ENCODE assay signal across 8 cellular contexts in the genomic region with DNA sequence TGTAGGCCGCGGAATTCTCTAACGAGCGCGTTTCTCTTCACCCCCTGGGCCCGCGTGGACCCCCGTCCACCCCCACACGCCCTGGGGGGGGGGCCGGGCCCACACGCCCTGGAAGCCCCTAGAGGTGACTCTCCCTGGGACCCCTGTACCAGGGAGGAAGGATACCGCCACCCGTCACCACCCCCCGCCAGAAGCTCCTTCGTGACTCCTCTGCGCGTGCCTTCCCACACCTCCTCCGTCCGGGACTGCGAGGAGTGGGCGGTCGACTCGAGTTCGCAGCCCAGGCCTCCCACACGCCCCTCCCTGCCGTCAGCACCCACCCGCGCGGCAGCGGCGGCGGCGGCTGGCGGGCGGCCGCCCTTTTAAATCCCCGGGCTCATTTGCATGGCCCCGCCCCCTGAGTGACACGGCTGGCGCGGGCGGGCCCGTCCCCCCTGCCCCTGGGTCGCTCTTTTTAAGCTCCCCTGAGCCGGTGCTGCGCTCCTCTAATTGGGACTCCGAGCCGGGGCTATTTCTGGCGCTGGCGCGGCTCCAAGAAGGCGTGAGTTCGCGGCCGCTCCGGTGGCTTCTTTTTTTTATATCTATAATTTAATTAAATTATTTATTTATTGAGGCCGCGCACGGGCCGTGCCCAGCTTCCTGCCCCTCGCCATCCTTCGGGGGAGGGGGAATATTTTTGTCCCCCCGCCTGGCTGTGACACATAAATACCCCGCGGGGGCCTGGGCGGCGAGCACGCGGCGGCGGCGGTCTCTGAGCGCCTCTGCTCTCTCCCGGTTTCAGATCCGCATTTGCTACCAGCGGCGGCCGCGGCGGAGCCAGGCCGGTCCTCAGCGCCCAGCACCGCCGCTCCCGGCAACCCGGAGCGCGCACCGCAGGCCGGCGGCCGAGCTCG. TPM values are rescaled to one million over a fixed set of nuclear protein-coding genes. Genes with fewer than 3 reads are reported as not detected.
A peak's percentile ranks its signal among the peaks of the same experiment; 100 is the strongest.
DNase-seq lines count a peak whose midpoint lies in the region; ATAC-seq and TF ChIP-seq lines count a peak whose summit lies in the region.

A gene with protein sequence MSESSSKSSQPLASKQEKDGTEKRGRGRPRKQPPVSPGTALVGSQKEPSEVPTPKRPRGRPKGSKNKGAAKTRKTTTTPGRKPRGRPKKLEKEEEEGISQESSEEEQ (plus strand): TSS at position 451 of the 893 bp plus-strand sequence. CDS start 3,908 bp downstream, outside the sequence.

- H4K20me1 ChIP-seq in osteoblast (ENCODE audit: insufficient read depth, low read length) = peaks cover 6% of the 10 kb centered on the region

- no peaks in the 10 kb centered on the region for H3K9me3 ChIP-seq in osteoblast (ENCODE audit: low read depth, low read length)
- no peaks in the 10 kb centered on the region for H3K9me3 ChIP-seq in testis

- intact Hi-C loops in testis (cut with DNase I; ENCODE audit: low total_unique reads) = no loop called here

- POLR2A ChIA-PET in HEK293T (lab: Yijun Ruan, JAX) = interaction anchor here (0.5 to 2.2 kb wide), 10 partner anchors 9 to 178 kb away, joined by 3 to 21 read pairs (median 3); a partner anchor contains a TSS

- TF ChIP-seq POLR2A in NB4 (IDR thresholded peaks at IDR 0.05; ENCODE audit: extremely low read depth, insufficient read length) = peak; percentile 66
- peak; percentile 78 for TF ChIP-seq POLR2A in testis (IDR thresholded peaks at IDR 0.05)

- no peaks in the 10 kb centered on the region for H3K27me3 ChIP-seq in osteoblast (ENCODE audit: insufficient read depth, low read length)
- no peaks in the 10 kb centered on the region for H3K27me3 ChIP-seq in testis

- H3K27ac ChIP-seq in osteoblast (ENCODE audit: low read depth, low read length) = peak within 1 kb of the TSS; percentile 48
- peak within 1 kb of the TSS; percentile 77 to 85 for H3K27ac ChIP-seq in testis

- H3K4me1 ChIP-seq in osteoblast (ENCODE audit: insufficient read depth, low read length) (peaks cover 28% of the 10 kb centered on the region), testis (no peaks in the 10 kb centered on the region)

- CTCF ChIA-PET in HEK293T (lab: Yijun Ruan, JAX) = interaction anchor here (1.3 to 1.7 kb wide), 2 partner anchors 13 to 41 kb away, joined by 3 to 4 read pairs; a partner anchor contains a TSS

- H3K79me2 ChIP-seq in osteoblast (ENCODE audit: insufficient read depth, low read length) = peaks cover 37% of the 10 kb centered on the region

- peak within 1 kb of the TSS; percentile 56 for H2AFZ ChIP-seq in osteoblast (ENCODE audit: low read length)

- H3K4me3 ChIP-seq in NB4 (ENCODE audit: low read depth, low read length) = peak within 1 kb of the TSS; percentile 72
- H3K4me3 ChIP-seq in osteoblast (ENCODE audit: insufficient read depth, low read length) = peak within 1 kb of the TSS; percentile 85
- H3K4me3 ChIP-seq in testis = peak within 1 kb of the TSS; percentile 59 to 65

- no peak for TF ChIP-seq CTCF in NB4 (IDR thresholded peaks at IDR 0.05; ENCODE audit: low read depth, low read length)
- TF ChIP-seq CTCF in osteoblast (IDR thresholded peaks at IDR 0.05; ENCODE audit: extremely low read depth, low read depth, low read length) = no peak
- no peak for TF ChIP-seq CTCF in testis (IDR thresholded peaks at IDR 0.05)

- 3 to 5% methylated on average over 32 to 66 of the region's 93 CpGs for WGBS in testis, 2 donors

- ATAC-seq in SK-N-SH treated with all-trans-retinoic acid at 6 μM for 48 hours = peak; percentile 87

- DNase-seq in GDM1 (lab: John Stamatoyannopoulos, UW) (peak; percentile 82), HEK293T (ENCODE audit: extremely low spot score) (peak; percentile 92), NB4 (ENCODE audit: low read depth) (peak; percentile 96), glomerular endothelial cell (ENCODE audit: extremely low read depth, low read depth, low spot score) (no peak), osteoblast (ENCODE audit: insufficient read length, low spot score, missing footprints) (peak; percentile 100), testis (peak; percentile 88)
- peak; percentile 92 for DNase-seq in activated naive CD4-positive, alpha-beta T cell treated with anti-CD3 and anti-CD28 coated beads, Interleukin-2, amount 50 U/mL, for 16 hours

- H3K36me3 ChIP-seq in osteoblast (ENCODE audit: insufficient read depth, low read length) (peaks cover 16% of the 10 kb centered on the region), testis (ENCODE audit: low read depth, missing control alignments) (no peaks in the 10 kb centered on the region)

- peak within 1 kb of the TSS; percentile 82 for H3K4me2 ChIP-seq in osteoblast (ENCODE audit: insufficient read depth, low read length)

TF ChIP-seq in HEK293T, 16 proteins besides CTCF, POLR2A, EP300 and RAD21:
- no peak for TF ChIP-seq FOXA1 (IDR thresholded peaks at IDR 0.05)
- TF ChIP-seq, protein P1, sequence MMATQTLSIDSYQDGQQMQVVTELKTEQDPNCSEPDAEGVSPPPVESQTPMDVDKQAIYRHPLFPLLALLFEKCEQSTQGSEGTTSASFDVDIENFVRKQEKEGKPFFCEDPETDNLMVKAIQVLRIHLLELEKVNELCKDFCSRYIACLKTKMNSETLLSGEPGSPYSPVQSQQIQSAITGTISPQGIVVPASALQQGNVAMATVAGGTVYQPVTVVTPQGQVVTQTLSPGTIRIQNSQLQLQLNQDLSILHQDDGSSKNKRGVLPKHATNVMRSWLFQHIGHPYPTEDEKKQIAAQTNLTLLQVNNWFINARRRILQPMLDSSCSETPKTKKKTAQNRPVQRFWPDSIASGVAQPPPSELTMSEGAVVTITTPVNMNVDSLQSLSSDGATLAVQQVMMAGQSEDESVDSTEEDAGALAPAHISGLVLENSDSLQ (IDR thresholded peaks at IDR 0.05) = peak; percentile 94
TF ChIP-seq in HEK293T: peak in this region for 1.

TF ChIP-seq in SK-N-SH treated with all-trans-retinoic acid at 6 μM for 48 hours, 23 proteins besides CTCF, POLR2A, EP300 and RAD21:
- TF ChIP-seq ESRRG (CRISPR knock-in tag; IDR thresholded peaks at IDR 0.05) = no peak
- TF ChIP-seq, protein P2, sequence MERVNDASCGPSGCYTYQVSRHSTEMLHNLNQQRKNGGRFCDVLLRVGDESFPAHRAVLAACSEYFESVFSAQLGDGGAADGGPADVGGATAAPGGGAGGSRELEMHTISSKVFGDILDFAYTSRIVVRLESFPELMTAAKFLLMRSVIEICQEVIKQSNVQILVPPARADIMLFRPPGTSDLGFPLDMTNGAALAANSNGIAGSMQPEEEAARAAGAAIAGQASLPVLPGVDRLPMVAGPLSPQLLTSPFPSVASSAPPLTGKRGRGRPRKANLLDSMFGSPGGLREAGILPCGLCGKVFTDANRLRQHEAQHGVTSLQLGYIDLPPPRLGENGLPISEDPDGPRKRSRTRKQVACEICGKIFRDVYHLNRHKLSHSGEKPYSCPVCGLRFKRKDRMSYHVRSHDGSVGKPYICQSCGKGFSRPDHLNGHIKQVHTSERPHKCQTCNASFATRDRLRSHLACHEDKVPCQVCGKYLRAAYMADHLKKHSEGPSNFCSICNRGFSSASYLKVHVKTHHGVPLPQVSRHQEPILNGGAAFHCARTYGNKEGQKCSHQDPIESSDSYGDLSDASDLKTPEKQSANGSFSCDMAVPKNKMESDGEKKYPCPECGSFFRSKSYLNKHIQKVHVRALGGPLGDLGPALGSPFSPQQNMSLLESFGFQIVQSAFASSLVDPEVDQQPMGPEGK (CRISPR knock-in tag; IDR thresholded peaks at IDR 0.05; ENCODE audit: borderline replicate concordance) = peak; percentile 98

RNA-seq across cellular contexts. Expression of the gene that starts here (rescaled TPM):
- 327 and 748 TPM in 2 replicates for total RNA-seq in glomerular endothelial cell
- 59.4 and 82.8 TPM in 2 replicates for total RNA-seq in osteoblast
- total RNA-seq in testis = 100 to 1,000 TPM; 136 to 204 TPM
- polyA plus RNA-seq in testis (ENCODE audit: insufficient read depth, low read depth, low replicate concordance) = 184 TPM
